In the genomic region with DNA sequence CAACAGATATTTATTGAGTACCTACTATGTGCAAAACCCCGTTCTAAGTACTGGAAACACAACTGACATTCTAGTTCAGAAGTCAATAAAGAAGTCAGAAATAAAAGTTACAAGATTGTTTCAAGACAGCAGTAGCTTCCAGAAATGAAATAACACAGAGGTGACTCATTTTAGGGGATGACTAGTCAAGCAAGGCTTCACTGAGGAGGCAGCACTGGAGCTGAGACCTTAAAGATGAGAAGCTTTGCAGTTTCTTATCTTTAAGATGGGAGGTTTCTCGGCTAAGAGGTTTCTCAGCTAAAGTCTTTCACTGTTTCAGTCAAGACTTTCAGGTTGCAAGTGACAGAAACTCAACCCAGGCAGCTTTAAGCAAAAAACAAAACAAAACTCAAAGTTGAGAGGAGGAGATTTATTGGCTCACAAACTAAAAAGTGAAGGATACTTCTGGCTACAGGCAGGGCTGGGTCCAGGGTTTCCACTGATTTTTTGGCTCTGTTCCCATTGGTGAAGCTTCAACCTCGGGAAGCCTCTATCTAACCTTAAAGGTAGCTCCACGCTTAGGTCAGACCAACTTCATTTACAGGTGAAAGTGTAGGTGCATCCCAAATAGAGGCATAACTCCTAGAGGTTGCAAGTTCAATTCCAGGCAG, we compare ENCODE assay signal across 1 cellular context.
TF ChIP-seq lines count a peak whose summit lies in the region.

No MANE protein-coding gene starts in this region.

TF ChIP-seq in IMR-90, 13 proteins besides CTCF, POLR2A, EP300 and RAD21:
- TF ChIP-seq, protein P1, sequence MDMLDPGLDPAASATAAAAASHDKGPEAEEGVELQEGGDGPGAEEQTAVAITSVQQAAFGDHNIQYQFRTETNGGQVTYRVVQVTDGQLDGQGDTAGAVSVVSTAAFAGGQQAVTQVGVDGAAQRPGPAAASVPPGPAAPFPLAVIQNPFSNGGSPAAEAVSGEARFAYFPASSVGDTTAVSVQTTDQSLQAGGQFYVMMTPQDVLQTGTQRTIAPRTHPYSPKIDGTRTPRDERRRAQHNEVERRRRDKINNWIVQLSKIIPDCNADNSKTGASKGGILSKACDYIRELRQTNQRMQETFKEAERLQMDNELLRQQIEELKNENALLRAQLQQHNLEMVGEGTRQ (IDR thresholded peaks at IDR 0.05; ENCODE audit: low read depth, low read length), result no peak
- TF ChIP-seq FOS (IDR thresholded peaks at IDR 0.05; ENCODE audit: low read depth, low read length) (peak; percentile 90), BHLHE40 (IDR thresholded peaks at IDR 0.05; ENCODE audit: low read depth, low read length) (peak; percentile 37; the same call in 1 of the 2 replicates), SMC3 (IDR thresholded peaks at IDR 0.05; ENCODE audit: low read depth, low read length) (no peak), MAFK (IDR thresholded peaks at IDR 0.05; ENCODE audit: low read depth, low read length) (no peak)
TF ChIP-seq in IMR-90: peak in this region for 2.
